Comparison of ENCODE assay signal across 8 cellular contexts in the genomic region with DNA sequence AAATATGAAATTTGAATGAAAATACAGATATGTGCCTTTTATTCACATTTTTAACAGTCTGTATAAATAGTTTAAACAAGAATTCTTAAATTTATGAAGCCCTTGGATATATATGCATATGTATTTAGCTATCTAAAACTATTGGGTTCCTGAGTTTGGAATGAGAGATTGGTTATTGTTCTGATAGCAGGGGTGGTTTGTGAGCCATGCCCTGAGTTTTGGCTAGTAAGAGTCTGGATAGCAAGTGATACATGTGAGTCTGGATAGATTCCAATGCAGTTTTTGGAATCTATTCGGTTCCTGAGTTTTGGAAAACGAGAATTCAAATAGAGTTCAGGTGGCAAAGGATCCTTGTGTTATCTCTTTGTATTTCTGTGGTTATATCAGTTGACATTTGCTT. TPM values are rescaled to one million over a fixed set of nuclear protein-coding genes. Genes with fewer than 3 reads are reported as not detected.
DNase-seq lines count a peak whose midpoint lies in the region; ATAC-seq, FAIRE-seq and TF ChIP-seq lines count a peak whose summit lies in the region.

No MANE protein-coding gene starts in this region.

- peak; percentile 14 for FAIRE-seq in GM19239 (lab: Jason Lieb, UNC)

- WGBS in sigmoid colon, 2 donors = 14 to 42% methylated on average over 2 of the region's 2 CpGs

- H3K4me1 ChIP-seq in sigmoid colon = peaks cover 0 to 54% (median 40%) of the 10 kb centered on the region in 4 donors

- POLR2A ChIA-PET in HEK293T (lab: Yijun Ruan, JAX) = no interaction called here

- H3K4me3 ChIP-seq in epithelial cell of proximal tubule (ENCODE audit: low read depth, low read length) (peak overlapping the region; percentile 72), sigmoid colon (peak overlapping the region; percentile 2 to 88 (median 42))

- intact Hi-C loops in sigmoid colon (cut with DNase I) = no loop called here

- H3K27ac ChIP-seq in sigmoid colon = no peak overlapping the region

- no peak for TF ChIP-seq EP300 in sigmoid colon (IDR thresholded peaks at IDR 0.05)

- CTCF ChIA-PET in HEK293T (lab: Yijun Ruan, JAX) = interaction anchor here (1.0 to 1.2 kb wide), 2 partner anchors 18 to 165 kb away, joined by 3 read pairs; no protein-coding TSS in a partner anchor

- no peaks in the 10 kb centered on the region for H3K27me3 ChIP-seq in sigmoid colon

- no peaks in the 10 kb centered on the region for H3K9me3 ChIP-seq in sigmoid colon

- DNase-seq in GM19239 (ENCODE audit: insufficient read length, low spot score) (no peak), RPMI8226 (peak; percentile 8), epithelial cell of proximal tubule (ENCODE audit: low read depth) (no peak), sigmoid colon (no peak), SKM-1 (lab: John Stamatoyannopoulos, UW; ENCODE audit: unreplicated experiment) (no peak), DMS79 treated with DMSO at 0.1 percent for 48 hours (lab: John Stamatoyannopoulos, UW) (no peak), HEK293T (ENCODE audit: extremely low spot score) (no peak)

- TF ChIP-seq CTCF in epithelial cell of proximal tubule (conservative IDR thresholded peaks at IDR 0.05; ENCODE audit: low read depth, low read length) = no peak
- no peak for TF ChIP-seq CTCF in sigmoid colon (IDR thresholded peaks at IDR 0.05)

- no peak for ATAC-seq in HG02852 (IDR thresholded peaks at IDR 0.05; ENCODE audit: unreplicated experiment)

- TF ChIP-seq POLR2A in sigmoid colon (IDR thresholded peaks at IDR 0.05) = no peak

- no peaks in the 10 kb centered on the region for H3K36me3 ChIP-seq in sigmoid colon

TF ChIP-seq in HEK293T, 16 proteins besides CTCF, POLR2A, EP300 and RAD21:
- TF ChIP-seq L3MBTL2 (conservative IDR thresholded peaks at IDR 0.05) = no peak
- no peak for TF ChIP-seq FOXM1 (IDR thresholded peaks at IDR 0.05; ENCODE audit: borderline replicate concordance)
- no peak for TF ChIP-seq BHLHE40 (IDR thresholded peaks at IDR 0.05; ENCODE audit: borderline replicate concordance)
- TF ChIP-seq HDGF (IDR thresholded peaks at IDR 0.05; ENCODE audit: borderline replicate concordance) = no peak
- TF ChIP-seq ARNT (IDR thresholded peaks at IDR 0.05) = no peak
- TF ChIP-seq LEF1 (IDR thresholded peaks at IDR 0.05; ENCODE audit: borderline replicate concordance) = no peak
- TF ChIP-seq ZNF384 (IDR thresholded peaks at IDR 0.05) = no peak
- TF ChIP-seq, protein P1, sequence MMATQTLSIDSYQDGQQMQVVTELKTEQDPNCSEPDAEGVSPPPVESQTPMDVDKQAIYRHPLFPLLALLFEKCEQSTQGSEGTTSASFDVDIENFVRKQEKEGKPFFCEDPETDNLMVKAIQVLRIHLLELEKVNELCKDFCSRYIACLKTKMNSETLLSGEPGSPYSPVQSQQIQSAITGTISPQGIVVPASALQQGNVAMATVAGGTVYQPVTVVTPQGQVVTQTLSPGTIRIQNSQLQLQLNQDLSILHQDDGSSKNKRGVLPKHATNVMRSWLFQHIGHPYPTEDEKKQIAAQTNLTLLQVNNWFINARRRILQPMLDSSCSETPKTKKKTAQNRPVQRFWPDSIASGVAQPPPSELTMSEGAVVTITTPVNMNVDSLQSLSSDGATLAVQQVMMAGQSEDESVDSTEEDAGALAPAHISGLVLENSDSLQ (IDR thresholded peaks at IDR 0.05) = no peak
- TF ChIP-seq NFRKB (IDR thresholded peaks at IDR 0.05) = no peak
- no peak for TF ChIP-seq FOXK2 (IDR thresholded peaks at IDR 0.05)
- TF ChIP-seq CTBP1 (IDR thresholded peaks at IDR 0.05; ENCODE audit: borderline replicate concordance) = no peak
- no peak for TF ChIP-seq TARDBP (IDR thresholded peaks at IDR 0.05)
- TF ChIP-seq FOXA1 (IDR thresholded peaks at IDR 0.05) = no peak
- TF ChIP-seq SUZ12 (IDR thresholded peaks at IDR 0.05) = no peak
- TF ChIP-seq ELF4 (IDR thresholded peaks at IDR 0.05) = no peak
- TF ChIP-seq SP1 (IDR thresholded peaks at IDR 0.05) = no peak
TF ChIP-seq in HEK293T: peak in this region for 0.

RNA-seq across cellular contexts. Expression of a gene that starts 2.8 kb away (rescaled TPM):
- 11.9 and 23.1 TPM in 2 replicates for total RNA-seq in epithelial cell of proximal tubule
- 10 to 100 TPM; 36.8 to 52.8 (median 43.4) TPM for total RNA-seq in sigmoid colon
- 10 to 100 TPM in 1 of 3 donors, 1 to 10 TPM in 2; 1.8 to 10.5 (median 2.4) TPM for polyA plus RNA-seq in sigmoid colon
